In the genomic region with DNA sequence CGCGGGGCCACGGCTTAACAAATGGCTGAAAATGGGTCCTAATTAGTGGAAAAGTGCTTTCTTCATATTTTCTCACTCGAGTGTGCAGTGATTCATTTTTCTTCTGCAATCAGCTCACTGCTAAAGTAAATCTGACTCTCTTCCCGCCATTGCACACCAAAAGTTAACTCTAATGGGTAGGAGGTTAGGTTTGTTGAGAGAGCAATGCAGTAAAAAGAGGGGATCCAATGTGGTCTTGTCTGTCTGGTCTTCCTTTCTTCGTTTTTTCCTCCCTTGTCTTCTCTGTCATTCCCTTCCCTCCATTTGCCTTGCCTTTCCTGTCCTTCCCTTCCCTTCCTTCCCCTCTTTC, we compare ENCODE assay signal across 1 cellular context.
TF ChIP-seq lines count a peak whose summit lies in the region.

No MANE protein-coding gene starts in this region.

TF ChIP-seq in GM12878, 131 proteins besides CTCF, POLR2A, EP300 and RAD21 (continued from another document):
- peak; percentile 51; the same call in 1 of the 2 replicates for TF ChIP-seq RB1 (IDR thresholded peaks at IDR 0.05; ENCODE audit: borderline replicate concordance)
- no peak for TF ChIP-seq SMAD5 (IDR thresholded peaks at IDR 0.05; ENCODE audit: low read depth)
- no peak for TF ChIP-seq FOS (IDR thresholded peaks at IDR 0.05; ENCODE audit: borderline replicate concordance, extremely low read depth, insufficient read length)
- TF ChIP-seq, protein P1, sequence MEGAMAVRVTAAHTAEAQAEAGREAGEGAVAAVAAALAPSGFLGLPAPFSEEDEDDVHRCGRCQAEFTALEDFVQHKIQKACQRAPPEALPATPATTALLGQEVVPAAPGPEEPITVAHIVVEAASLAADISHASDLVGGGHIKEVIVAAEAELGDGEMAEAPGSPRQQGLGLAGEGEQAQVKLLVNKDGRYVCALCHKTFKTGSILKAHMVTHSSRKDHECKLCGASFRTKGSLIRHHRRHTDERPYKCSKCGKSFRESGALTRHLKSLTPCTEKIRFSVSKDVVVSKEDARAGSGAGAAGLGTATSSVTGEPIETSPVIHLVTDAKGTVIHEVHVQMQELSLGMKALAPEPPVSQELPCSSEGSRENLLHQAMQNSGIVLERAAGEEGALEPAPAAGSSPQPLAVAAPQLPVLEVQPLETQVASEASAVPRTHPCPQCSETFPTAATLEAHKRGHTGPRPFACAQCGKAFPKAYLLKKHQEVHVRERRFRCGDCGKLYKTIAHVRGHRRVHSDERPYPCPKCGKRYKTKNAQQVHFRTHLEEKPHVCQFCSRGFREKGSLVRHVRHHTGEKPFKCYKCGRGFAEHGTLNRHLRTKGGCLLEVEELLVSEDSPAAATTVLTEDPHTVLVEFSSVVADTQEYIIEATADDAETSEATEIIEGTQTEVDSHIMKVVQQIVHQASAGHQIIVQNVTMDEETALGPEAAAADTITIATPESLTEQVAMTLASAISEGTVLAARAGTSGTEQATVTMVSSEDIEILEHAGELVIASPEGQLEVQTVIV (IDR thresholded peaks at IDR 0.05; ENCODE audit: borderline replicate concordance, partially characterized antibody): no peak
- no peak for TF ChIP-seq DPF2 (IDR thresholded peaks at IDR 0.05)
- no peak for TF ChIP-seq GATAD2B (conservative IDR thresholded peaks at IDR 0.05; ENCODE audit: low read depth)
- TF ChIP-seq RUNX3 (IDR thresholded peaks at IDR 0.05; ENCODE audit: low read length): 0 out of 2 replicates have a peak, but pooled peaks have one; percentile 1
- no peak for TF ChIP-seq ZZZ3 (IDR thresholded peaks at IDR 0.05; ENCODE audit: control insufficient read depth, insufficient read length, low read depth)
- TF ChIP-seq POU2F2 (IDR thresholded peaks at IDR 0.05; ENCODE audit: borderline replicate concordance, low read depth, low read length): no peak
- TF ChIP-seq, protein P2, sequence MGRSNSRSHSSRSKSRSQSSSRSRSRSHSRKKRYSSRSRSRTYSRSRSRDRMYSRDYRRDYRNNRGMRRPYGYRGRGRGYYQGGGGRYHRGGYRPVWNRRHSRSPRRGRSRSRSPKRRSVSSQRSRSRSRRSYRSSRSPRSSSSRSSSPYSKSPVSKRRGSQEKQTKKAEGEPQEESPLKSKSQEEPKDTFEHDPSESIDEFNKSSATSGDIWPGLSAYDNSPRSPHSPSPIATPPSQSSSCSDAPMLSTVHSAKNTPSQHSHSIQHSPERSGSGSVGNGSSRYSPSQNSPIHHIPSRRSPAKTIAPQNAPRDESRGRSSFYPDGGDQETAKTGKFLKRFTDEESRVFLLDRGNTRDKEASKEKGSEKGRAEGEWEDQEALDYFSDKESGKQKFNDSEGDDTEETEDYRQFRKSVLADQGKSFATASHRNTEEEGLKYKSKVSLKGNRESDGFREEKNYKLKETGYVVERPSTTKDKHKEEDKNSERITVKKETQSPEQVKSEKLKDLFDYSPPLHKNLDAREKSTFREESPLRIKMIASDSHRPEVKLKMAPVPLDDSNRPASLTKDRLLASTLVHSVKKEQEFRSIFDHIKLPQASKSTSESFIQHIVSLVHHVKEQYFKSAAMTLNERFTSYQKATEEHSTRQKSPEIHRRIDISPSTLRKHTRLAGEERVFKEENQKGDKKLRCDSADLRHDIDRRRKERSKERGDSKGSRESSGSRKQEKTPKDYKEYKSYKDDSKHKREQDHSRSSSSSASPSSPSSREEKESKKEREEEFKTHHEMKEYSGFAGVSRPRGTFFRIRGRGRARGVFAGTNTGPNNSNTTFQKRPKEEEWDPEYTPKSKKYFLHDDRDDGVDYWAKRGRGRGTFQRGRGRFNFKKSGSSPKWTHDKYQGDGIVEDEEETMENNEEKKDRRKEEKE (IDR thresholded peaks at IDR 0.05): no peak
- TF ChIP-seq, protein P3, sequence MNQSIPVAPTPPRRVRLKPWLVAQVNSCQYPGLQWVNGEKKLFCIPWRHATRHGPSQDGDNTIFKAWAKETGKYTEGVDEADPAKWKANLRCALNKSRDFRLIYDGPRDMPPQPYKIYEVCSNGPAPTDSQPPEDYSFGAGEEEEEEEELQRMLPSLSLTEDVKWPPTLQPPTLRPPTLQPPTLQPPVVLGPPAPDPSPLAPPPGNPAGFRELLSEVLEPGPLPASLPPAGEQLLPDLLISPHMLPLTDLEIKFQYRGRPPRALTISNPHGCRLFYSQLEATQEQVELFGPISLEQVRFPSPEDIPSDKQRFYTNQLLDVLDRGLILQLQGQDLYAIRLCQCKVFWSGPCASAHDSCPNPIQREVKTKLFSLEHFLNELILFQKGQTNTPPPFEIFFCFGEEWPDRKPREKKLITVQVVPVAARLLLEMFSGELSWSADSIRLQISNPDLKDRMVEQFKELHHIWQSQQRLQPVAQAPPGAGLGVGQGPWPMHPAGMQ (IDR thresholded peaks at IDR 0.05; ENCODE audit: borderline replicate concordance): no peak
- no peak for TF ChIP-seq MTA3 (IDR thresholded peaks at IDR 0.05; ENCODE audit: borderline replicate concordance, low read length)
- no peak for TF ChIP-seq IRF4 (IDR thresholded peaks at IDR 0.05; ENCODE audit: low read depth, low read length)
- TF ChIP-seq, protein P4, sequence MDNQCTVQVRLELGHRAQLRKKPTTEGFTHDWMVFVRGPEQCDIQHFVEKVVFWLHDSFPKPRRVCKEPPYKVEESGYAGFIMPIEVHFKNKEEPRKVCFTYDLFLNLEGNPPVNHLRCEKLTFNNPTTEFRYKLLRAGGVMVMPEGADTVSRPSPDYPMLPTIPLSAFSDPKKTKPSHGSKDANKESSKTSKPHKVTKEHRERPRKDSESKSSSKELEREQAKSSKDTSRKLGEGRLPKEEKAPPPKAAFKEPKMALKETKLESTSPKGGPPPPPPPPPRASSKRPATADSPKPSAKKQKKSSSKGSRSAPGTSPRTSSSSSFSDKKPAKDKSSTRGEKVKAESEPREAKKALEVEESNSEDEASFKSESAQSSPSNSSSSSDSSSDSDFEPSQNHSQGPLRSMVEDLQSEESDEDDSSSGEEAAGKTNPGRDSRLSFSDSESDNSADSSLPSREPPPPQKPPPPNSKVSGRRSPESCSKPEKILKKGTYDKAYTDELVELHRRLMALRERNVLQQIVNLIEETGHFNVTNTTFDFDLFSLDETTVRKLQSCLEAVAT (IDR thresholded peaks at IDR 0.05): peak; percentile 27; the same call in 1 of the 2 replicates
- TF ChIP-seq, protein P5, sequence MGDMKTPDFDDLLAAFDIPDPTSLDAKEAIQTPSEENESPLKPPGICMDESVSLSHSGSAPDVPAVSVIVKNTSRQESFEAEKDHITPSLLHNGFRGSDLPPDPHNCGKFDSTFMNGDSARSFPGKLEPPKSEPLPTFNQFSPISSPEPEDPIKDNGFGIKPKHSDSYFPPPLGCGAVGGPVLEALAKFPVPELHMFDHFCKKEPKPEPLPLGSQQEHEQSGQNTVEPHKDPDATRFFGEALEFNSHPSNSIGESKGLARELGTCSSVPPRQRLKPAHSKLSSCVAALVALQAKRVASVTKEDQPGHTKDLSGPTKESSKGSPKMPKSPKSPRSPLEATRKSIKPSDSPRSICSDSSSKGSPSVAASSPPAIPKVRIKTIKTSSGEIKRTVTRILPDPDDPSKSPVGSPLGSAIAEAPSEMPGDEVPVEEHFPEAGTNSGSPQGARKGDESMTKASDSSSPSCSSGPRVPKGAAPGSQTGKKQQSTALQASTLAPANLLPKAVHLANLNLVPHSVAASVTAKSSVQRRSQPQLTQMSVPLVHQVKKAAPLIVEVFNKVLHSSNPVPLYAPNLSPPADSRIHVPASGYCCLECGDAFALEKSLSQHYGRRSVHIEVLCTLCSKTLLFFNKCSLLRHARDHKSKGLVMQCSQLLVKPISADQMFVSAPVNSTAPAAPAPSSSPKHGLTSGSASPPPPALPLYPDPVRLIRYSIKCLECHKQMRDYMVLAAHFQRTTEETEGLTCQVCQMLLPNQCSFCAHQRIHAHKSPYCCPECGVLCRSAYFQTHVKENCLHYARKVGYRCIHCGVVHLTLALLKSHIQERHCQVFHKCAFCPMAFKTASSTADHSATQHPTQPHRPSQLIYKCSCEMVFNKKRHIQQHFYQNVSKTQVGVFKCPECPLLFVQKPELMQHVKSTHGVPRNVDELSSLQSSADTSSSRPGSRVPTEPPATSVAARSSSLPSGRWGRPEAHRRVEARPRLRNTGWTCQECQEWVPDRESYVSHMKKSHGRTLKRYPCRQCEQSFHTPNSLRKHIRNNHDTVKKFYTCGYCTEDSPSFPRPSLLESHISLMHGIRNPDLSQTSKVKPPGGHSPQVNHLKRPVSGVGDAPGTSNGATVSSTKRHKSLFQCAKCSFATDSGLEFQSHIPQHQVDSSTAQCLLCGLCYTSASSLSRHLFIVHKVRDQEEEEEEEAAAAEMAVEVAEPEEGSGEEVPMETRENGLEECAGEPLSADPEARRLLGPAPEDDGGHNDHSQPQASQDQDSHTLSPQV (IDR thresholded peaks at IDR 0.05): no peak
- TF ChIP-seq BCL11A (IDR thresholded peaks at IDR 0.05; ENCODE audit: low read depth, low read length): no peak
- TF ChIP-seq KDM1A (IDR thresholded peaks at IDR 0.05; ENCODE audit: borderline replicate concordance): no peak
- TF ChIP-seq, protein P6, sequence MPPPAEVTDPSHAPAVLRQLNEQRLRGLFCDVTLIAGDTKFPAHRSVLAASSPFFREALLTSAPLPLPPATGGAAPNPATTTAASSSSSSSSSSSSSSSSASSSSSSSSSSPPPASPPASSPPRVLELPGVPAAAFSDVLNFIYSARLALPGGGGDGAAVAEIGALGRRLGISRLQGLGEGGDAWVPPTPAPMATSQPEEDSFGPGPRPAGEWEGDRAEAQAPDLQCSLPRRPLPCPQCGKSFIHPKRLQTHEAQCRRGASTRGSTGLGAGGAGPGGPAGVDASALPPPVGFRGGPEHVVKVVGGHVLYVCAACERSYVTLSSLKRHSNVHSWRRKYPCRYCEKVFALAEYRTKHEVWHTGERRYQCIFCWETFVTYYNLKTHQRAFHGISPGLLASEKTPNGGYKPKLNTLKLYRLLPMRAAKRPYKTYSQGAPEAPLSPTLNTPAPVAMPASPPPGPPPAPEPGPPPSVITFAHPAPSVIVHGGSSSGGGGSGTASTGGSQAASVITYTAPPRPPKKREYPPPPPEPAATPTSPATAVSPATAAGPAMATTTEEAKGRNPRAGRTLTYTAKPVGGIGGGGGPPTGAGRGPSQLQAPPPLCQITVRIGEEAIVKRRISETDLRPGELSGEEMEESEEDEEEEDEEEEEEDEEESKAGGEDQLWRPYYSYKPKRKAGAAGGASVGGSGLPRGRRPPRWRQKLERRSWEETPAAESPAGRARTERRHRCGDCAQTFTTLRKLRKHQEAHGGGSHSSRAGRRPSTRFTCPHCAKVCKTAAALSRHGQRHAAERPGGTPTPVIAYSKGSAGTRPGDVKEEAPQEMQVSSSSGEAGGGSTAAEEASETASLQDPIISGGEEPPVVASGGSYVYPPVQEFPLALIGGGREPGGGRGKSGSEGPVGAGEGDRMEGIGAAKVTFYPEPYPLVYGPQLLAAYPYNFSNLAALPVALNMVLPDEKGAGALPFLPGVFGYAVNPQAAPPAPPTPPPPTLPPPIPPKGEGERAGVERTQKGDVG (CRISPR knock-in tag; IDR thresholded peaks at IDR 0.05): no peak
- TF ChIP-seq, protein P7, sequence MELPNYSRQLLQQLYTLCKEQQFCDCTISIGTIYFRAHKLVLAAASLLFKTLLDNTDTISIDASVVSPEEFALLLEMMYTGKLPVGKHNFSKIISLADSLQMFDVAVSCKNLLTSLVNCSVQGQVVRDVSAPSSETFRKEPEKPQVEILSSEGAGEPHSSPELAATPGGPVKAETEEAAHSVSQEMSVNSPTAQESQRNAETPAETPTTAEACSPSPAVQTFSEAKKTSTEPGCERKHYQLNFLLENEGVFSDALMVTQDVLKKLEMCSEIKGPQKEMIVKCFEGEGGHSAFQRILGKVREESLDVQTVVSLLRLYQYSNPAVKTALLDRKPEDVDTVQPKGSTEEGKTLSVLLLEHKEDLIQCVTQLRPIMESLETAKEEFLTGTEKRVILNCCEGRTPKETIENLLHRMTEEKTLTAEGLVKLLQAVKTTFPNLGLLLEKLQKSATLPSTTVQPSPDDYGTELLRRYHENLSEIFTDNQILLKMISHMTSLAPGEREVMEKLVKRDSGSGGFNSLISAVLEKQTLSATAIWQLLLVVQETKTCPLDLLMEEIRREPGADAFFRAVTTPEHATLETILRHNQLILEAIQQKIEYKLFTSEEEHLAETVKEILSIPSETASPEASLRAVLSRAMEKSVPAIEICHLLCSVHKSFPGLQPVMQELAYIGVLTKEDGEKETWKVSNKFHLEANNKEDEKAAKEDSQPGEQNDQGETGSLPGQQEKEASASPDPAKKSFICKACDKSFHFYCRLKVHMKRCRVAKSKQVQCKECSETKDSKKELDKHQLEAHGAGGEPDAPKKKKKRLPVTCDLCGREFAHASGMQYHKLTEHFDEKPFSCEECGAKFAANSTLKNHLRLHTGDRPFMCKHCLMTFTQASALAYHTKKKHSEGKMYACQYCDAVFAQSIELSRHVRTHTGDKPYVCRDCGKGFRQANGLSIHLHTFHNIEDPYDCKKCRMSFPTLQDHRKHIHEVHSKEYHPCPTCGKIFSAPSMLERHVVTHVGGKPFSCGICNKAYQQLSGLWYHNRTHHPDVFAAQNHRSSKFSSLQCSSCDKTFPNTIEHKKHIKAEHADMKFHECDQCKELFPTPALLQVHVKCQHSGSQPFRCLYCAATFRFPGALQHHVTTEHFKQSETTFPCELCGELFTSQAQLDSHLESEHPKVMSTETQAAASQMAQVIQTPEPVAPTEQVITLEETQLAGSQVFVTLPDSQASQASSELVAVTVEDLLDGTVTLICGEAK (IDR thresholded peaks at IDR 0.05; ENCODE audit: borderline replicate concordance): no peak
- TF ChIP-seq, protein P8, sequence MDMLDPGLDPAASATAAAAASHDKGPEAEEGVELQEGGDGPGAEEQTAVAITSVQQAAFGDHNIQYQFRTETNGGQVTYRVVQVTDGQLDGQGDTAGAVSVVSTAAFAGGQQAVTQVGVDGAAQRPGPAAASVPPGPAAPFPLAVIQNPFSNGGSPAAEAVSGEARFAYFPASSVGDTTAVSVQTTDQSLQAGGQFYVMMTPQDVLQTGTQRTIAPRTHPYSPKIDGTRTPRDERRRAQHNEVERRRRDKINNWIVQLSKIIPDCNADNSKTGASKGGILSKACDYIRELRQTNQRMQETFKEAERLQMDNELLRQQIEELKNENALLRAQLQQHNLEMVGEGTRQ (IDR thresholded peaks at IDR 0.05; ENCODE audit: borderline replicate concordance, low read depth, low read length): no peak
- no peak for TF ChIP-seq NR2C2 (IDR thresholded peaks at IDR 0.05; ENCODE audit: borderline replicate concordance, control insufficient read depth, insufficient read length, low read depth)
- TF ChIP-seq RFX5 (IDR thresholded peaks at IDR 0.05; ENCODE audit: low read depth, low read length): no peak
- no peak for TF ChIP-seq MTA2 (IDR thresholded peaks at IDR 0.05; ENCODE audit: low read depth)
- no peak for TF ChIP-seq TARDBP (IDR thresholded peaks at IDR 0.05; ENCODE audit: borderline replicate concordance)
- TF ChIP-seq NBN (IDR thresholded peaks at IDR 0.05): 0 out of 2 replicates have a peak, but pooled peaks have one; percentile 7
- TF ChIP-seq BMI1 (IDR thresholded peaks at IDR 0.05; ENCODE audit: borderline replicate concordance): no peak
- no peak for TF ChIP-seq SREBF1 (IDR thresholded peaks at IDR 0.05; ENCODE audit: low read length)
TF ChIP-seq in GM12878: peak in this region for 5.
